Comparison of ENCODE assay signal across 11 cellular contexts in the genomic region with DNA sequence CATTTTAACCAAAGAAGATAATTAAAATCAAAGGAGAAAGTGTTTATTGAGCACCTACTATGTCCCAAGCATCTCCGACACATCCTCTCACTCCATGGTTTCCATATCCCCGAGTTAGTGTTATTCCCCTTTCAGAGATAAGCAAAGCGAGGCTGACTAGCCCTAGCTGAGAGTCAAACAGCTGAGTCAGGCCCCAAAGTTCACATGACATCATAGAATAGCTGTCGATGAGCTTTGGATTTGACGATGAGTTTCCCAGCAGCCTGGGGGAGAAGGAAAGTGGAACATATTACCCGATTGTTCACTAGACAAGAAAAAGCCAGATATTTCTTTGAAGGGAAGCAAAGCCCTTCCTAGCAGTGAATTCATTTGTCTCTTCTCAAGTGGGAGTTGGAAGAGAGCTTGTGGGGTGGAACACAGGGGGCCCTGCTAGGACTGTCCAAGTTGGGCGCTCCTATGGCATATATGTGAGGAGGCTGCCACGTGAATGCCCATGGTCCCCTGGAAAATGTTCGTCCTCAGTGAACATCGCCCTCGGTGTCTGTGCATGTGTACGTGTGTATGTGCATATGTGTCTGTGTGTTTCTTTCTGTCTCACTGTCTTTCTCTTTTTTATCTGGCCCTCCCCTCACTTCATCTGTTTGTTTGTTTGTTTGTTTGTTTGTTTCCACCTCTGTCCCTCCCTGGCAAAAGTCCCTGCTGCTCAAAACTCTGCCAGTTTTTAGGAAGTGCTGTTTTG. TPM values are rescaled to one million over a fixed set of nuclear protein-coding genes. Genes with fewer than 3 reads are reported as not detected.
DNase-seq lines count a peak whose midpoint lies in the region; ATAC-seq and TF ChIP-seq lines count a peak whose summit lies in the region.
"Had no signal": no experiment of that assay in that cellular context is flagged by ENCODE, and none has a peak within 500 bp of the region (broad histone marks: within the 10 kb centered on the region; RNA-seq: fewer than 3 reads in every experiment).

No MANE protein-coding gene starts in this region.

- H2AFZ ChIP-seq in HCT116 (ENCODE audit: low read depth, low read length, poor library complexity, severe bottlenecking) = no peak overlapping the region

- CTCF ChIA-PET in CD4-positive, alpha-beta T cell (lab: Charles Lee) = interaction anchor here (1.0 to 2.1 kb wide), 3 partner anchors 10 to 159 kb away, joined by 3 to 11 read pairs (median 4); no protein-coding TSS in a partner anchor
- CTCF ChIA-PET in HCT116 (lab: Charles Lee) = no interaction called here

- peaks cover 44% of the 10 kb centered on the region for H3K36me3 Mint-ChIP-seq in CD4-positive, alpha-beta T cell (ENCODE audit: low read depth)
- H3K36me3 Mint-ChIP-seq in activated T-helper 2 cell treated with anti-CD3 and anti-CD28 coated beads, Interferon-gamma antibody, Interleukin-2, Interleukin-4, amounts not matched to agents 10 μg/mL and 5 μg/mL and 100 μg/mL, durations not matched to agents 14 hours and 24 hours and 36 hours (ENCODE audit: low read depth) = peaks cover 27% of the 10 kb centered on the region

- H3K9ac ChIP-seq in HCT116 (ENCODE audit: low read length) (peak overlapping the region; percentile 19; the same call in 1 of the 2 replicates), mucosa of rectum (ENCODE audit: low read depth in 1 of 2, low read length in 2 of 2) (no peak overlapping the region)

- H3K9me3 Mint-ChIP-seq in CD4-positive, alpha-beta T cell = no peaks in the 10 kb centered on the region
- H3K9me3 Mint-ChIP-seq in activated T-helper 2 cell treated with anti-CD3 and anti-CD28 coated beads, Interferon-gamma antibody, Interleukin-2, Interleukin-4, amounts not matched to agents 10 μg/mL and 5 μg/mL and 100 μg/mL, durations not matched to agents 14 hours and 24 hours and 36 hours = no peaks in the 10 kb centered on the region

- intact Hi-C loops in CD4-positive, alpha-beta T cell (cut with DNase I, micrococcal nuclease) = loop anchor here in 1 of 2 experiments (2.0 kb wide), 2 partner anchors 13 to 43 kb away; no protein-coding TSS in a partner anchor
- intact Hi-C loops in HCT116 (cut with micrococcal nuclease) (no loop called here), lower leg skin (cut with DNase I; ENCODE audit: low total_unique reads) (no loop called here)
- intact Hi-C loops in activated T-helper 2 cell treated with anti-CD3 and anti-CD28 coated beads, Interferon-gamma antibody, Interleukin-2, Interleukin-4, amounts not matched to agents 10 μg/mL and 5 μg/mL and 100 μg/mL, durations not matched to agents 14 hours and 24 hours and 36 hours (cut with micrococcal nuclease) = loop anchor here (2.0 kb wide), 1 partner anchor 15 kb away; no protein-coding TSS in a partner anchor

- peak overlapping the region; percentile 97 for H3K4me3 Mint-ChIP-seq in CD4-positive, alpha-beta T cell
- H3K4me3 Mint-ChIP-seq in activated T-helper 2 cell treated with anti-CD3 and anti-CD28 coated beads, Interferon-gamma antibody, Interleukin-2, Interleukin-4, amounts not matched to agents 10 μg/mL and 5 μg/mL and 100 μg/mL, durations not matched to agents 14 hours and 24 hours and 36 hours (ENCODE audit: low read depth) = peak overlapping the region; percentile 87

- H3K4me3 ChIP-seq in HCT116 (replicated peaks in 1 of 2; ENCODE audit: low read depth in 1 of 2, low read length in 2 of 2) (peak overlapping the region in 1 of 2 experiments; percentile 39; a peak in 3 of 4 replicates), mucosa of rectum (ENCODE audit: low read length in 2 of 2) (peak overlapping the region; percentile 66 to 76), lower leg skin (ENCODE audit: low read depth, poor library complexity, severe bottlenecking) (no peak overlapping the region), BE2C (ENCODE audit: low read depth, low read length) (no peak overlapping the region)

- H3K4me1 ChIP-seq in HCT116 (ENCODE audit: control insufficient read depth in 1 of 2, insufficient read depth in 2 of 2, low read length in 2 of 2) (peaks cover 15 to 30% of the 10 kb centered on the region in 2 experiments), mucosa of rectum (ENCODE audit: control insufficient read depth in 2 of 2, insufficient read depth in 2 of 2, low read length in 2 of 2) (no peaks in the 10 kb centered on the region), BE2C (no peaks in the 10 kb centered on the region)

- H3K27ac Mint-ChIP-seq in CD4-positive, alpha-beta T cell = peak overlapping the region; percentile 96
- peak overlapping the region; percentile 99 for H3K27ac Mint-ChIP-seq in activated T-helper 2 cell treated with anti-CD3 and anti-CD28 coated beads, Interferon-gamma antibody, Interleukin-2, Interleukin-4, amounts not matched to agents 10 μg/mL and 5 μg/mL and 100 μg/mL, durations not matched to agents 14 hours and 24 hours and 36 hours

- no peaks in the 10 kb centered on the region for H3K27me3 Mint-ChIP-seq in CD4-positive, alpha-beta T cell
- no peaks in the 10 kb centered on the region for H3K27me3 Mint-ChIP-seq in activated T-helper 2 cell treated with anti-CD3 and anti-CD28 coated beads, Interferon-gamma antibody, Interleukin-2, Interleukin-4, amounts not matched to agents 10 μg/mL and 5 μg/mL and 100 μg/mL, durations not matched to agents 14 hours and 24 hours and 36 hours (ENCODE audit: low read depth)

- no peak for DNase-seq in CD4-positive, alpha-beta T cell
- no peak for DNase-seq in HCT116 (ENCODE audit: low read depth, low spot score)
- no peak for DNase-seq in activated T-helper 2 cell treated with anti-CD3 and anti-CD28 coated beads, Interferon-gamma antibody, Interleukin-2, Interleukin-4, amounts not matched to agents 10 μg/mL and 5 μg/mL and 100 μg/mL, durations not matched to agents 14 hours and 24 hours and 36 hours (ENCODE audit: low spot score)
- DNase-seq in AML-193 (lab: John Stamatoyannopoulos, UW) = no peak
- no peak for DNase-seq in lower leg skin (ENCODE audit: low spot score in 2 of 2)
- DNase-seq in BE2C = no peak
- DNase-seq in NCI-H510A treated with DMSO at 0.1 percent for 48 hours (lab: John Stamatoyannopoulos, UW) = no peak
- DNase-seq: DMS153, erythroblast, NCI-H526 treated with DMSO at 0.1 percent for 48 hours had no signal

- no peak for TF ChIP-seq CTCF in CD4-positive, alpha-beta T cell (IDR thresholded peaks at IDR 0.05)
- TF ChIP-seq CTCF in HCT116 (IDR thresholded peaks at IDR 0.05 in 2 of 3, conservative IDR thresholded peaks at IDR 0.05 in 1 of 3; ENCODE audit: borderline replicate concordance in 1 of 3, insufficient read depth in 1 of 3, low read depth in 2 of 3, low read length in 2 of 3) (no peak), lower leg skin (IDR thresholded peaks at IDR 0.05) (no peak), BE2C (IDR thresholded peaks at IDR 0.05; ENCODE audit: low read depth, low read length) (no peak)

- H3K79me2 ChIP-seq in HCT116 (ENCODE audit: insufficient read depth, low read length) = no peaks in the 10 kb centered on the region

- H3K4me2 ChIP-seq in HCT116 (ENCODE audit: low read length) = peak overlapping the region; percentile 61

- H3K9me2 ChIP-seq in HCT116 (ENCODE audit: insufficient read depth) = no peaks in the 10 kb centered on the region

- peaks cover 56% of the 10 kb centered on the region for H3K4me1 Mint-ChIP-seq in CD4-positive, alpha-beta T cell (ENCODE audit: low read depth)
- H3K4me1 Mint-ChIP-seq in activated T-helper 2 cell treated with anti-CD3 and anti-CD28 coated beads, Interferon-gamma antibody, Interleukin-2, Interleukin-4, amounts not matched to agents 10 μg/mL and 5 μg/mL and 100 μg/mL, durations not matched to agents 14 hours and 24 hours and 36 hours (ENCODE audit: low read depth) = peaks cover 53% of the 10 kb centered on the region

- H3K9me3 ChIP-seq in CD4-positive, alpha-beta T cell (ENCODE audit: control insufficient read depth, low read length) = no peaks in the 10 kb centered on the region
- H3K9me3 ChIP-seq in HCT116 (ENCODE audit: control insufficient read depth in 1 of 2, insufficient read depth in 1 of 2, low read depth in 1 of 2, low read length in 2 of 2) = peaks cover 0 to 5% of the 10 kb centered on the region in 2 experiments; a peak in 1 of 4 replicates
- H3K9me3 ChIP-seq in mucosa of rectum (ENCODE audit: control insufficient read depth in 2 of 2, low read length in 2 of 2) = no peaks in the 10 kb centered on the region
- H3K9me3 ChIP-seq in BE2C = no peaks in the 10 kb centered on the region; the same call in 1 of the 2 replicates

- RAD21 ChIA-PET in HCT116 (lab: Charles Lee; ENCODE audit: low non-redundant PET in 1 of 2, low total read pairs in 2 of 2, uncharacterized antibody in 2 of 2, unreplicated experiment in 2 of 2) = interaction anchor here in 1 of 2 experiments (0.6 kb wide), 1 partner anchor 176 kb away, joined by 3 read pairs; no protein-coding TSS in a partner anchor

- H4K20me1 ChIP-seq in HCT116 (ENCODE audit: insufficient read depth) = no peaks in the 10 kb centered on the region

- H3K27ac ChIP-seq in CD4-positive, alpha-beta T cell (ENCODE audit: low read depth, low read length) = peak overlapping the region; percentile 90
- H3K27ac ChIP-seq in HCT116 (ENCODE audit: low read depth, low read length) (no peak overlapping the region; the same call in 1 of the 2 replicates), mucosa of rectum (ENCODE audit: low read depth in 2 of 2, low read length in 2 of 2) (peak overlapping the region in 1 of 2 donors; percentile 81)

- peak; percentile 16 for ATAC-seq in CD4-positive, alpha-beta T cell (ENCODE audit: poor library complexity)
- peak; percentile 28; the same call in 1 of the 2 replicates for ATAC-seq in HCT116

- no peak for TF ChIP-seq POLR2A in HCT116 (IDR thresholded peaks at IDR 0.05; ENCODE audit: borderline replicate concordance, extremely low read depth, insufficient read depth, insufficient read length)
- TF ChIP-seq POLR2A in lower leg skin (IDR thresholded peaks at IDR 0.05) = no peak

- no peaks in the 10 kb centered on the region for H3K36me3 ChIP-seq in HCT116 (ENCODE audit: control insufficient read depth in 1 of 2, insufficient read depth in 2 of 2, low read length in 2 of 2)
- H3K36me3 ChIP-seq in mucosa of rectum (ENCODE audit: control insufficient read depth in 2 of 2, insufficient read depth in 2 of 2, low read length in 2 of 2) = no peaks in the 10 kb centered on the region
- H3K36me3 ChIP-seq in BE2C = no peaks in the 10 kb centered on the region

- POLR2A ChIA-PET in CD4-positive, alpha-beta T cell (lab: Charles Lee) = interaction anchor here (1.5 to 7.0 kb wide), 8 partner anchors 11 to 44 kb away, joined by 3 to 82 read pairs (median 19); partner anchors contain the start of gene RAC2
- POLR2A ChIA-PET in HCT116 (lab: Charles Lee) = no interaction called here

- TF ChIP-seq RAD21 in HCT116 (IDR thresholded peaks at IDR 0.05; ENCODE audit: low read depth) = no peak

- WGBS in lower leg skin, 2 donors = 73 to 85% methylated on average over 12 of the region's 12 CpGs

- H3K27me3 ChIP-seq in CD4-positive, alpha-beta T cell (ENCODE audit: control insufficient read depth, insufficient read depth, low read length) = no peaks in the 10 kb centered on the region
- no peaks in the 10 kb centered on the region for H3K27me3 ChIP-seq in HCT116 (ENCODE audit: insufficient read depth, low read length)
- peaks cover 2 to 6% of the 10 kb centered on the region in 2 donors for H3K27me3 ChIP-seq in mucosa of rectum (ENCODE audit: control insufficient read depth in 2 of 2, insufficient read depth in 2 of 2, low read length in 2 of 2)
- peaks cover 3% of the 10 kb centered on the region; the same call in 1 of the 2 replicates for H3K27me3 ChIP-seq in BE2C

- no TSS peak for BruUV-seq in HCT116 (replicated peaks; lab: Mats Ljungman, UMichigan)

RNA-seq across cellular contexts. Expression of gene CYTH4, which starts 0.5 kb away (rescaled TPM):
- 100 to 1,000 TPM; 134 to 138 TPM for total RNA-seq in CD4-positive, alpha-beta T cell
- 3.8 TPM for total RNA-seq in HCT116 (2021; ENCODE audit: unreplicated experiment)
- 4.9 and 6.4 TPM in 2 replicates for polyA plus RNA-seq in HCT116 (2012)
- total RNA-seq in activated T-helper 2 cell treated with anti-CD3 and anti-CD28 coated beads, Interferon-gamma antibody, Interleukin-2, Interleukin-4, amounts not matched to agents 10 μg/mL and 5 μg/mL and 100 μg/mL, durations not matched to agents 14 hours and 24 hours and 36 hours = 45.9 and 49.8 TPM in 2 replicates
- total RNA-seq in lower leg skin = 10 to 100 TPM in 1 of 4 donors, 1 to 10 TPM in 3; 1.4 to 13.1 (median 3.0) TPM
- polyA plus RNA-seq in BE2C (2012; ENCODE audit: insufficient read depth, insufficient read length, low read depth) = 0.99 TPM

RNA-seq across cellular contexts. Expression of gene RAC2, which starts 37.7 kb away (rescaled TPM):
- 100 to 1,000 TPM; 174 to 180 TPM for total RNA-seq in CD4-positive, alpha-beta T cell
- 62.0 TPM for total RNA-seq in HCT116 (2021; ENCODE audit: unreplicated experiment)
- polyA plus RNA-seq in HCT116 (2012) = 122 and 124 TPM in 2 replicates
- total RNA-seq in activated T-helper 2 cell treated with anti-CD3 and anti-CD28 coated beads, Interferon-gamma antibody, Interleukin-2, Interleukin-4, amounts not matched to agents 10 μg/mL and 5 μg/mL and 100 μg/mL, durations not matched to agents 14 hours and 24 hours and 36 hours = 499 and 506 TPM in 2 replicates
- total RNA-seq in lower leg skin = 1 to 10 TPM; 2.6 to 8.6 (median 6.7) TPM
- polyA plus RNA-seq in BE2C (2012; ENCODE audit: insufficient read depth, insufficient read length, low read depth) = 9.8 TPM

Comparison
In these comparisons a context has a peak if more than half of its experiments do, and no peak if none do; other contexts are left out.
1. H3K4me3 ChIP-seq: peak in mucosa of rectum (2 of 2); none in lower leg skin (single experiment) and BE2C (single experiment).